ENCODE assay signal across 9 cellular contexts in genomic region chr9:37187713-37188439, GRCh38.
DNase-seq lines count a peak whose midpoint lies in the region; ATAC-seq and TF ChIP-seq lines count a peak whose summit lies in the region.
"Had no signal": no experiment of that assay in that cellular context is flagged by ENCODE, and none has a peak within 500 bp of the region (broad histone marks: within the 10 kb centered on the region; RNA-seq: fewer than 3 reads in every experiment).

No MANE protein-coding gene starts in this region.

- H3F3A ChIP-seq in Loucy (ENCODE audit: low read depth), result peaks cover 8% of the 10 kb centered on the region; the same call in 1 of the 2 replicates

- peaks cover 26% of the 10 kb centered on the region for H3K4me1 ChIP-seq in Loucy (ENCODE audit: insufficient read depth, low read length, poor library complexity, severe bottlenecking)

- no peaks in the 10 kb centered on the region; the same call in none of the 2 replicates for H3K36me3 ChIP-seq in Loucy (ENCODE audit: insufficient read depth, low read length)

- H3K4me1 Mint-ChIP-seq in memory B cell, result peaks cover 38% of the 10 kb centered on the region

- H2AFZ ChIP-seq in Loucy (ENCODE audit: low read length), result no peak overlapping the region

- peak in 1 of 2 donors; percentile 18 for DNase-seq in memory B cell (ENCODE audit: low spot score in 2 of 2)
- DNase-seq in islet precursor cell, result no peak
- DNase-seq in cortex of kidney (lab: John Stamatoyannopoulos, UW), result no peak
- DNase-seq in stimulated activated CD4-positive, alpha-beta T cell treated with anti-CD3 and anti-CD28 coated beads, Interleukin-4, amount 100 ng/mL, for 4 hours, result no peak
- DNase-seq: activated effector memory CD4-positive, alpha-beta T cell treated with anti-CD3 and anti-CD28 coated beads, Interleukin-2, amount 50 U/mL, for 16 hours had no signal

- ATAC-seq in GM18519 (IDR thresholded peaks at IDR 0.05; ENCODE audit: low FRiP score, unreplicated experiment) (peak; percentile 57), GM21737 (IDR thresholded peaks at IDR 0.05; ENCODE audit: unreplicated experiment) (peak; percentile 58), memory B cell (ENCODE audit: low read depth) (peak; percentile 83), HG03139 (IDR thresholded peaks at IDR 0.05; ENCODE audit: unreplicated experiment) (no peak)

- H3K9me2 ChIP-seq in Loucy (replicated peaks; ENCODE audit: low read depth, low read length), result no peaks in the 10 kb centered on the region

- peaks cover 38% of the 10 kb centered on the region; the same call in 1 of the 2 replicates for H3K79me2 ChIP-seq in Loucy (ENCODE audit: insufficient read depth, low read length)

- H3K9ac ChIP-seq in Loucy (ENCODE audit: low read depth, low read length, poor library complexity, severe bottlenecking), result peak overlapping the region; percentile 17

- TF ChIP-seq CTCF in Loucy (conservative IDR thresholded peaks at IDR 0.05; ENCODE audit: low read length), result no peak

- peak overlapping the region; percentile 96 for H3K27ac Mint-ChIP-seq in memory B cell

- H3K4me3 Mint-ChIP-seq in memory B cell, result peak overlapping the region; percentile 94

- H3K36me3 Mint-ChIP-seq in memory B cell, result peaks cover 16% of the 10 kb centered on the region

- no peaks in the 10 kb centered on the region for H4K20me1 ChIP-seq in Loucy (ENCODE audit: insufficient read depth, low read length, poor library complexity, severe bottlenecking)

- H3K27me3 ChIP-seq in Loucy (ENCODE audit: insufficient read depth, low read length, poor library complexity, severe bottlenecking), result no peaks in the 10 kb centered on the region

- H3K9me3 Mint-ChIP-seq in memory B cell, result no peaks in the 10 kb centered on the region

- H3K9me3 ChIP-seq in Loucy (ENCODE audit: insufficient read depth, low read depth, low read length), result no peaks in the 10 kb centered on the region

- peak overlapping the region; percentile 51 for H3K4me2 ChIP-seq in Loucy (ENCODE audit: low read depth, low read length, poor library complexity, severe bottlenecking)

- peak overlapping the region; percentile 41 for H3K4me3 ChIP-seq in Loucy (ENCODE audit: low read length, poor library complexity, severe bottlenecking)

- no peaks in the 10 kb centered on the region for H3K27me3 Mint-ChIP-seq in memory B cell
